Comparison of ENCODE assay signal across 15 cellular contexts in genomic region chr1:47859092-47859743, GRCh38.
"Had no signal": no experiment of that assay in that cellular context is flagged by ENCODE, and none has a peak within 500 bp of the region (broad histone marks: within the 10 kb centered on the region; RNA-seq: fewer than 3 reads in every experiment).

No MANE protein-coding gene starts in this region.

- DNase-seq: activated CD4-positive, alpha-beta memory T cell treated with anti-CD3 and anti-CD28 coated beads, Interleukin-2, amount 10 ng/mL, durations not matched to agents 7 days and 5 days; activated CD4-positive, alpha-beta T cell treated with anti-CD3 and anti-CD28 coated beads for 1 hour; activated naive CD4-positive, alpha-beta T cell treated with anti-CD3 and anti-CD28 coated beads, Interleukin-2, amount 10 ng/mL, durations not matched to agents 7 days and 5 days; amniotic stem cell; brain microvascular endothelial cell; heart left ventricle; left ventricle myocardium inferior; mesendoderm; posterior cingulate gyrus; stimulated activated CD4-positive, alpha-beta T cell treated with anti-CD3 and anti-CD28 coated beads, Interleukin-1b, Interleukin-23, amount 100 ng/mL, for 48 hours; stimulated activated naive CD4-positive, alpha-beta T cell; substantia nigra; SW 1271 had no signal

- H3K4me3 ChIP-seq: heart left ventricle, left ventricle myocardium inferior, SJSA1 had no signal

- H3K27me3 ChIP-seq: brain microvascular endothelial cell, heart left ventricle, SJSA1 had no signal

- H3K36me3 Mint-ChIP-seq: activated naive CD4-positive, alpha-beta T cell treated with anti-CD3 and anti-CD28 coated beads, Interleukin-2, amount 10 ng/mL, durations not matched to agents 7 days and 5 days had no signal

- H3K36me3 ChIP-seq: brain microvascular endothelial cell, heart left ventricle, left ventricle myocardium inferior, SJSA1 had no signal

- H3K4me3 Mint-ChIP-seq: activated CD4-positive, alpha-beta memory T cell treated with anti-CD3 and anti-CD28 coated beads, Interleukin-2, amount 10 ng/mL, durations not matched to agents 7 days and 5 days; activated naive CD4-positive, alpha-beta T cell treated with anti-CD3 and anti-CD28 coated beads, Interleukin-2, amount 10 ng/mL, durations not matched to agents 7 days and 5 days had no signal

- H3K4me1 ChIP-seq: heart left ventricle, left ventricle myocardium inferior, SJSA1 had no signal

- H3K27ac Mint-ChIP-seq: activated CD4-positive, alpha-beta memory T cell treated with anti-CD3 and anti-CD28 coated beads, Interleukin-2, amount 10 ng/mL, durations not matched to agents 7 days and 5 days; activated naive CD4-positive, alpha-beta T cell treated with anti-CD3 and anti-CD28 coated beads, Interleukin-2, amount 10 ng/mL, durations not matched to agents 7 days and 5 days; activated T-helper 2 cell treated with anti-CD3 and anti-CD28 coated beads, Interferon-gamma antibody, Interleukin-2, Interleukin-4, amounts not matched to agents 10 μg/mL and 5 μg/mL and 100 μg/mL, durations not matched to agents 14 hours and 24 hours and 36 hours had no signal

- H3K9me3 ChIP-seq: SJSA1 had no signal

- H3K27ac ChIP-seq: brain microvascular endothelial cell, heart left ventricle, left ventricle myocardium inferior, SJSA1 had no signal

- H3K9me3 Mint-ChIP-seq: activated CD4-positive, alpha-beta memory T cell treated with anti-CD3 and anti-CD28 coated beads, Interleukin-2, amount 10 ng/mL, durations not matched to agents 7 days and 5 days; activated naive CD4-positive, alpha-beta T cell treated with anti-CD3 and anti-CD28 coated beads, Interleukin-2, amount 10 ng/mL, durations not matched to agents 7 days and 5 days; activated T-helper 2 cell treated with anti-CD3 and anti-CD28 coated beads, Interferon-gamma antibody, Interleukin-2, Interleukin-4, amounts not matched to agents 10 μg/mL and 5 μg/mL and 100 μg/mL, durations not matched to agents 14 hours and 24 hours and 36 hours had no signal
